ENCODE assay signal across 2 cellular contexts in the genomic region with DNA sequence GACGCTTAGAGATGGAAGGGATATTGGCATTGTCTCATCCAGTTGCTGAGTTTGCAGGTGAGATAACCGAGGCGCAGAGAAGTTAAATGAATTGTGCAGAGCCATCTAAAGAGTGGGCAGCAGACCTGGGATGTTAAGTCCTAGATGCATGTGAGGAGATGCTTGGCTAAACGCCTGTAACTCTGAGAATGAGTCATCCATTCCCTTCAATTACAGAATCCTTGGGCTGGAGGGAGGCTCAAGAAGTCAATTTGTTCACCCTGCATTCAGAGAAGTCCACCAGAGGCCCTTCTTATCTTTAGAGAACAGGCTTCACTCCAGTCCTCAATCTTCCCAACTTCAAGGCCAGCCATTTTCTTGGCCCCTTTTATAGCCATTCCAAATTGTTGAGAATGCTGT.
TF ChIP-seq lines count a peak whose summit lies in the region.

No MANE protein-coding gene starts in this region.

TF ChIP-seq in liver, 16 proteins besides CTCF, POLR2A, EP300 and RAD21:
- TF ChIP-seq YY1 (IDR thresholded peaks at IDR 0.05) = no peak
- peak; percentile 63 to 70 for TF ChIP-seq JUND (IDR thresholded peaks at IDR 0.05)

TF ChIP-seq in HepG2, 621 proteins besides CTCF, POLR2A, EP300 and RAD21:
- TF ChIP-seq, protein P1, sequence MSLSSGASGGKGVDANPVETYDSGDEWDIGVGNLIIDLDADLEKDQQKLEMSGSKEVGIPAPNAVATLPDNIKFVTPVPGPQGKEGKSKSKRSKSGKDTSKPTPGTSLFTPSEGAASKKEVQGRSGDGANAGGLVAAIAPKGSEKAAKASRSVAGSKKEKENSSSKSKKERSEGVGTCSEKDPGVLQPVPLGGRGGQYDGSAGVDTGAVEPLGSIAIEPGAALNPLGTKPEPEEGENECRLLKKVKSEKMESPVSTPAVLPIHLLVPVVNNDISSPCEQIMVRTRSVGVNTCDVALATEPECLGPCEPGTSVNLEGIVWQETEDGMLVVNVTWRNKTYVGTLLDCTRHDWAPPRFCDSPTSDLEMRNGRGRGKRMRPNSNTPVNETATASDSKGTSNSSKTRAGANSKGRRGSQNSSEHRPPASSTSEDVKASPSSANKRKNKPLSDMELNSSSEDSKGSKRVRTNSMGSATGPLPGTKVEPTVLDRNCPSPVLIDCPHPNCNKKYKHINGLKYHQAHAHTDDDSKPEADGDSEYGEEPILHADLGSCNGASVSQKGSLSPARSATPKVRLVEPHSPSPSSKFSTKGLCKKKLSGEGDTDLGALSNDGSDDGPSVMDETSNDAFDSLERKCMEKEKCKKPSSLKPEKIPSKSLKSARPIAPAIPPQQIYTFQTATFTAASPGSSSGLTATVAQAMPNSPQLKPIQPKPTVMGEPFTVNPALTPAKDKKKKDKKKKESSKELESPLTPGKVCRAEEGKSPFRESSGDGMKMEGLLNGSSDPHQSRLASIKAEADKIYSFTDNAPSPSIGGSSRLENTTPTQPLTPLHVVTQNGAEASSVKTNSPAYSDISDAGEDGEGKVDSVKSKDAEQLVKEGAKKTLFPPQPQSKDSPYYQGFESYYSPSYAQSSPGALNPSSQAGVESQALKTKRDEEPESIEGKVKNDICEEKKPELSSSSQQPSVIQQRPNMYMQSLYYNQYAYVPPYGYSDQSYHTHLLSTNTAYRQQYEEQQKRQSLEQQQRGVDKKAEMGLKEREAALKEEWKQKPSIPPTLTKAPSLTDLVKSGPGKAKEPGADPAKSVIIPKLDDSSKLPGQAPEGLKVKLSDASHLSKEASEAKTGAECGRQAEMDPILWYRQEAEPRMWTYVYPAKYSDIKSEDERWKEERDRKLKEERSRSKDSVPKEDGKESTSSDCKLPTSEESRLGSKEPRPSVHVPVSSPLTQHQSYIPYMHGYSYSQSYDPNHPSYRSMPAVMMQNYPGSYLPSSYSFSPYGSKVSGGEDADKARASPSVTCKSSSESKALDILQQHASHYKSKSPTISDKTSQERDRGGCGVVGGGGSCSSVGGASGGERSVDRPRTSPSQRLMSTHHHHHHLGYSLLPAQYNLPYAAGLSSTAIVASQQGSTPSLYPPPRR (CRISPR knock-in tag; IDR thresholded peaks at IDR 0.05; ENCODE audit: borderline replicate concordance) = no peak
- TF ChIP-seq, protein P2, sequence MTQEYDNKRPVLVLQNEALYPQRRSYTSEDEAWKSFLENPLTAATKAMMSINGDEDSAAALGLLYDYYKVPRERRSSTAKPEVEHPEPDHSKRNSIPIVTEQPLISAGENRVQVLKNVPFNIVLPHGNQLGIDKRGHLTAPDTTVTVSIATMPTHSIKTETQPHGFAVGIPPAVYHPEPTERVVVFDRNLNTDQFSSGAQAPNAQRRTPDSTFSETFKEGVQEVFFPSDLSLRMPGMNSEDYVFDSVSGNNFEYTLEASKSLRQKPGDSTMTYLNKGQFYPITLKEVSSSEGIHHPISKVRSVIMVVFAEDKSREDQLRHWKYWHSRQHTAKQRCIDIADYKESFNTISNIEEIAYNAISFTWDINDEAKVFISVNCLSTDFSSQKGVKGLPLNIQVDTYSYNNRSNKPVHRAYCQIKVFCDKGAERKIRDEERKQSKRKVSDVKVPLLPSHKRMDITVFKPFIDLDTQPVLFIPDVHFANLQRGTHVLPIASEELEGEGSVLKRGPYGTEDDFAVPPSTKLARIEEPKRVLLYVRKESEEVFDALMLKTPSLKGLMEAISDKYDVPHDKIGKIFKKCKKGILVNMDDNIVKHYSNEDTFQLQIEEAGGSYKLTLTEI (CRISPR knock-in tag; conservative IDR thresholded peaks at IDR 0.05) = no peak
- TF ChIP-seq ZBTB7A (CRISPR knock-in tag; IDR thresholded peaks at IDR 0.05) (no peak), IRF2 (CRISPR knock-in tag; IDR thresholded peaks at IDR 0.05) (no peak), CHD4 (IDR thresholded peaks at IDR 0.05; ENCODE audit: borderline replicate concordance, low read length) (no peak), FOXM1 (CRISPR knock-in tag; IDR thresholded peaks at IDR 0.05) (no peak), ZNF460 (CRISPR knock-in tag; IDR thresholded peaks at IDR 0.05; ENCODE audit: borderline replicate concordance) (no peak), TMF1 (CRISPR knock-in tag; IDR thresholded peaks at IDR 0.05; ENCODE audit: low read depth) (no peak), MEIS2 (CRISPR knock-in tag; IDR thresholded peaks at IDR 0.05) (no peak), ZSCAN22 (CRISPR knock-in tag; IDR thresholded peaks at IDR 0.05) (no peak), ZBTB20 (CRISPR knock-in tag; IDR thresholded peaks at IDR 0.05; ENCODE audit: borderline replicate concordance, low read depth) (no peak), MXD4 (CRISPR knock-in tag; IDR thresholded peaks at IDR 0.05) (no peak), ZNF446 (CRISPR knock-in tag; IDR thresholded peaks at IDR 0.05) (no peak), ZNF44 (CRISPR knock-in tag; IDR thresholded peaks at IDR 0.05) (no peak), HNF4G (IDR thresholded peaks at IDR 0.05; ENCODE audit: borderline replicate concordance, low read depth, low read length) (no peak), HNF4G (CRISPR knock-in tag; IDR thresholded peaks at IDR 0.05; ENCODE audit: borderline replicate concordance, low read depth) (no peak)
- TF ChIP-seq, protein P3, sequence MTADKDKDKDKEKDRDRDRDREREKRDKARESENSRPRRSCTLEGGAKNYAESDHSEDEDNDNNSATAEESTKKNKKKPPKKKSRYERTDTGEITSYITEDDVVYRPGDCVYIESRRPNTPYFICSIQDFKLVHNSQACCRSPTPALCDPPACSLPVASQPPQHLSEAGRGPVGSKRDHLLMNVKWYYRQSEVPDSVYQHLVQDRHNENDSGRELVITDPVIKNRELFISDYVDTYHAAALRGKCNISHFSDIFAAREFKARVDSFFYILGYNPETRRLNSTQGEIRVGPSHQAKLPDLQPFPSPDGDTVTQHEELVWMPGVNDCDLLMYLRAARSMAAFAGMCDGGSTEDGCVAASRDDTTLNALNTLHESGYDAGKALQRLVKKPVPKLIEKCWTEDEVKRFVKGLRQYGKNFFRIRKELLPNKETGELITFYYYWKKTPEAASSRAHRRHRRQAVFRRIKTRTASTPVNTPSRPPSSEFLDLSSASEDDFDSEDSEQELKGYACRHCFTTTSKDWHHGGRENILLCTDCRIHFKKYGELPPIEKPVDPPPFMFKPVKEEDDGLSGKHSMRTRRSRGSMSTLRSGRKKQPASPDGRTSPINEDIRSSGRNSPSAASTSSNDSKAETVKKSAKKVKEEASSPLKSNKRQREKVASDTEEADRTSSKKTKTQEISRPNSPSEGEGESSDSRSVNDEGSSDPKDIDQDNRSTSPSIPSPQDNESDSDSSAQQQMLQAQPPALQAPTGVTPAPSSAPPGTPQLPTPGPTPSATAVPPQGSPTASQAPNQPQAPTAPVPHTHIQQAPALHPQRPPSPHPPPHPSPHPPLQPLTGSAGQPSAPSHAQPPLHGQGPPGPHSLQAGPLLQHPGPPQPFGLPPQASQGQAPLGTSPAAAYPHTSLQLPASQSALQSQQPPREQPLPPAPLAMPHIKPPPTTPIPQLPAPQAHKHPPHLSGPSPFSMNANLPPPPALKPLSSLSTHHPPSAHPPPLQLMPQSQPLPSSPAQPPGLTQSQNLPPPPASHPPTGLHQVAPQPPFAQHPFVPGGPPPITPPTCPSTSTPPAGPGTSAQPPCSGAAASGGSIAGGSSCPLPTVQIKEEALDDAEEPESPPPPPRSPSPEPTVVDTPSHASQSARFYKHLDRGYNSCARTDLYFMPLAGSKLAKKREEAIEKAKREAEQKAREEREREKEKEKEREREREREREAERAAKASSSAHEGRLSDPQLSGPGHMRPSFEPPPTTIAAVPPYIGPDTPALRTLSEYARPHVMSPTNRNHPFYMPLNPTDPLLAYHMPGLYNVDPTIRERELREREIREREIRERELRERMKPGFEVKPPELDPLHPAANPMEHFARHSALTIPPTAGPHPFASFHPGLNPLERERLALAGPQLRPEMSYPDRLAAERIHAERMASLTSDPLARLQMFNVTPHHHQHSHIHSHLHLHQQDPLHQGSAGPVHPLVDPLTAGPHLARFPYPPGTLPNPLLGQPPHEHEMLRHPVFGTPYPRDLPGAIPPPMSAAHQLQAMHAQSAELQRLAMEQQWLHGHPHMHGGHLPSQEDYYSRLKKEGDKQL (CRISPR knock-in tag; IDR thresholded peaks at IDR 0.05; ENCODE audit: low read depth) = no peak
- TF ChIP-seq, protein P4, sequence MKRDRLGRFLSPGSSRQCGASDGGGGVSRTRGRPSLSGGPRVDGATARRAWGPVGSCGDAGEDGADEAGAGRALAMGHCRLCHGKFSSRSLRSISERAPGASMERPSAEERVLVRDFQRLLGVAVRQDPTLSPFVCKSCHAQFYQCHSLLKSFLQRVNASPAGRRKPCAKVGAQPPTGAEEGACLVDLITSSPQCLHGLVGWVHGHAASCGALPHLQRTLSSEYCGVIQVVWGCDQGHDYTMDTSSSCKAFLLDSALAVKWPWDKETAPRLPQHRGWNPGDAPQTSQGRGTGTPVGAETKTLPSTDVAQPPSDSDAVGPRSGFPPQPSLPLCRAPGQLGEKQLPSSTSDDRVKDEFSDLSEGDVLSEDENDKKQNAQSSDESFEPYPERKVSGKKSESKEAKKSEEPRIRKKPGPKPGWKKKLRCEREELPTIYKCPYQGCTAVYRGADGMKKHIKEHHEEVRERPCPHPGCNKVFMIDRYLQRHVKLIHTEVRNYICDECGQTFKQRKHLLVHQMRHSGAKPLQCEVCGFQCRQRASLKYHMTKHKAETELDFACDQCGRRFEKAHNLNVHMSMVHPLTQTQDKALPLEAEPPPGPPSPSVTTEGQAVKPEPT (CRISPR knock-in tag; IDR thresholded peaks at IDR 0.05; ENCODE audit: low read depth) = no peak
- TF ChIP-seq, protein P5, sequence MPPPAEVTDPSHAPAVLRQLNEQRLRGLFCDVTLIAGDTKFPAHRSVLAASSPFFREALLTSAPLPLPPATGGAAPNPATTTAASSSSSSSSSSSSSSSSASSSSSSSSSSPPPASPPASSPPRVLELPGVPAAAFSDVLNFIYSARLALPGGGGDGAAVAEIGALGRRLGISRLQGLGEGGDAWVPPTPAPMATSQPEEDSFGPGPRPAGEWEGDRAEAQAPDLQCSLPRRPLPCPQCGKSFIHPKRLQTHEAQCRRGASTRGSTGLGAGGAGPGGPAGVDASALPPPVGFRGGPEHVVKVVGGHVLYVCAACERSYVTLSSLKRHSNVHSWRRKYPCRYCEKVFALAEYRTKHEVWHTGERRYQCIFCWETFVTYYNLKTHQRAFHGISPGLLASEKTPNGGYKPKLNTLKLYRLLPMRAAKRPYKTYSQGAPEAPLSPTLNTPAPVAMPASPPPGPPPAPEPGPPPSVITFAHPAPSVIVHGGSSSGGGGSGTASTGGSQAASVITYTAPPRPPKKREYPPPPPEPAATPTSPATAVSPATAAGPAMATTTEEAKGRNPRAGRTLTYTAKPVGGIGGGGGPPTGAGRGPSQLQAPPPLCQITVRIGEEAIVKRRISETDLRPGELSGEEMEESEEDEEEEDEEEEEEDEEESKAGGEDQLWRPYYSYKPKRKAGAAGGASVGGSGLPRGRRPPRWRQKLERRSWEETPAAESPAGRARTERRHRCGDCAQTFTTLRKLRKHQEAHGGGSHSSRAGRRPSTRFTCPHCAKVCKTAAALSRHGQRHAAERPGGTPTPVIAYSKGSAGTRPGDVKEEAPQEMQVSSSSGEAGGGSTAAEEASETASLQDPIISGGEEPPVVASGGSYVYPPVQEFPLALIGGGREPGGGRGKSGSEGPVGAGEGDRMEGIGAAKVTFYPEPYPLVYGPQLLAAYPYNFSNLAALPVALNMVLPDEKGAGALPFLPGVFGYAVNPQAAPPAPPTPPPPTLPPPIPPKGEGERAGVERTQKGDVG (CRISPR knock-in tag; IDR thresholded peaks at IDR 0.05; ENCODE audit: borderline replicate concordance) = no peak
- TF ChIP-seq, protein P6, sequence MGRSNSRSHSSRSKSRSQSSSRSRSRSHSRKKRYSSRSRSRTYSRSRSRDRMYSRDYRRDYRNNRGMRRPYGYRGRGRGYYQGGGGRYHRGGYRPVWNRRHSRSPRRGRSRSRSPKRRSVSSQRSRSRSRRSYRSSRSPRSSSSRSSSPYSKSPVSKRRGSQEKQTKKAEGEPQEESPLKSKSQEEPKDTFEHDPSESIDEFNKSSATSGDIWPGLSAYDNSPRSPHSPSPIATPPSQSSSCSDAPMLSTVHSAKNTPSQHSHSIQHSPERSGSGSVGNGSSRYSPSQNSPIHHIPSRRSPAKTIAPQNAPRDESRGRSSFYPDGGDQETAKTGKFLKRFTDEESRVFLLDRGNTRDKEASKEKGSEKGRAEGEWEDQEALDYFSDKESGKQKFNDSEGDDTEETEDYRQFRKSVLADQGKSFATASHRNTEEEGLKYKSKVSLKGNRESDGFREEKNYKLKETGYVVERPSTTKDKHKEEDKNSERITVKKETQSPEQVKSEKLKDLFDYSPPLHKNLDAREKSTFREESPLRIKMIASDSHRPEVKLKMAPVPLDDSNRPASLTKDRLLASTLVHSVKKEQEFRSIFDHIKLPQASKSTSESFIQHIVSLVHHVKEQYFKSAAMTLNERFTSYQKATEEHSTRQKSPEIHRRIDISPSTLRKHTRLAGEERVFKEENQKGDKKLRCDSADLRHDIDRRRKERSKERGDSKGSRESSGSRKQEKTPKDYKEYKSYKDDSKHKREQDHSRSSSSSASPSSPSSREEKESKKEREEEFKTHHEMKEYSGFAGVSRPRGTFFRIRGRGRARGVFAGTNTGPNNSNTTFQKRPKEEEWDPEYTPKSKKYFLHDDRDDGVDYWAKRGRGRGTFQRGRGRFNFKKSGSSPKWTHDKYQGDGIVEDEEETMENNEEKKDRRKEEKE (IDR thresholded peaks at IDR 0.05) = no peak
